Comparison of ENCODE assay signal across 8 cellular contexts in the genomic region with DNA sequence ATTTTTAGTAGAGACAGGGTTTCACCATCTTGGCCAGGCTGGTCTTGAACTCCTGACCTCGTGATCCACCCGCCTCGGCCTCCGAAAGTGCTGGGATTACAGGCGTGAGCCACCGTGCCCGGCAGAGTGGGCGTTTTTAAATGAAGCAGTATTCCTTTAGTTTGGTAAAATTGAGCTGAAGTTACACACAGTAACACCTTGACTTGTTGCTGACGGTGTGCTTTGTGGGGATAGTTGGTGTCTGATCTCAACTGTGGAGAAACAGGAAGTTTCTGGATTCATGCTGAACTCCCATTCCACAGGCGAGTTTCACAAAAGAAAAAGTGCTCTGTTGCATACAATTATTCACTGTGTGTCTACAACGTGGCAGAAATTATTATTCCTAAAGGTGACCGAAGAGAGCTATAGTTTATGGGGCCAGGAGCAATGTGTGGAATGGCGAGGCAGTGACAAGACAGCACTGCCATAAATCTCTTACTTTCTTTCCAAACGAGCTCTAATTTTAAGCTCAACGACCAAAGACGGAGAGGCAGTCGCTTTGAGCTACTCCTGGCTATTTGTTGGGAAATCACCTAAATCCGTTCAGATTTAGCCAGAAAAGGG. TPM values are rescaled to one million over a fixed set of nuclear protein-coding genes. Genes with fewer than 3 reads are reported as not detected.
DNase-seq lines count a peak whose midpoint lies in the region; ATAC-seq and TF ChIP-seq lines count a peak whose summit lies in the region.

No MANE protein-coding gene starts in this region.

- no peak for TF ChIP-seq CTCF in epithelial cell of proximal tubule (conservative IDR thresholded peaks at IDR 0.05; ENCODE audit: low read depth, low read length)

- H3K27ac ChIP-seq in rectal smooth muscle tissue (ENCODE audit: low read depth, low read length) = no peak overlapping the region

- H3K27me3 ChIP-seq in NT2/D1 (ENCODE audit: insufficient read depth, insufficient read length) (no peaks in the 10 kb centered on the region), rectal smooth muscle tissue (ENCODE audit: control insufficient read depth, insufficient read depth, low read length) (no peaks in the 10 kb centered on the region)

- peak; percentile 14 for ATAC-seq in GM18907 (IDR thresholded peaks at IDR 0.05; ENCODE audit: unreplicated experiment)
- ATAC-seq in HG02588 (IDR thresholded peaks at IDR 0.05; ENCODE audit: unreplicated experiment) = no peak

- no peaks in the 10 kb centered on the region for H3K9me3 ChIP-seq in NT2/D1 (ENCODE audit: insufficient read depth, low read length)

- DNase-seq in NT2/D1 (ENCODE audit: low read depth, low spot score) = no peak
- no peak for DNase-seq in epithelial cell of proximal tubule (ENCODE audit: low read depth)
- DNase-seq in COR-L47 (lab: John Stamatoyannopoulos, UW) = no peak
- DNase-seq in NCI-H2081 (lab: John Stamatoyannopoulos, UW) = no peak
- no peak for DNase-seq in EL

- H3K4me3 ChIP-seq in NT2/D1 (ENCODE audit: insufficient read length, low read depth) (peak overlapping the region; percentile 25), epithelial cell of proximal tubule (ENCODE audit: low read depth, low read length) (peak overlapping the region; percentile 67), rectal smooth muscle tissue (ENCODE audit: low read length) (peak overlapping the region; percentile 54)

- H3K36me3 ChIP-seq in NT2/D1 (ENCODE audit: insufficient read depth, insufficient read length, low read length) = peaks cover under 1% of the 10 kb centered on the region
- H3K36me3 ChIP-seq in rectal smooth muscle tissue (ENCODE audit: control insufficient read depth, insufficient read depth, low read length) = no peaks in the 10 kb centered on the region

- no peak overlapping the region for H3K9ac ChIP-seq in NT2/D1 (ENCODE audit: insufficient read length, low read depth)
- no peak overlapping the region for H3K9ac ChIP-seq in rectal smooth muscle tissue (ENCODE audit: low read length)

- H3K4me1 ChIP-seq in NT2/D1 (ENCODE audit: insufficient read depth, insufficient read length) (no peaks in the 10 kb centered on the region), rectal smooth muscle tissue (ENCODE audit: control insufficient read depth, insufficient read depth, low read length) (no peaks in the 10 kb centered on the region)

RNA-seq across cellular contexts. Expression of a gene that starts 0.5 kb away (rescaled TPM):
- total RNA-seq in epithelial cell of proximal tubule = 11.4 and 15.7 TPM in 2 replicates
